8 cellular contexts compared by ENCODE assay signal in genomic region chr17:15171433-15172047, GRCh38.
DNase-seq lines count a peak whose midpoint lies in the region; ATAC-seq and TF ChIP-seq lines count a peak whose summit lies in the region.

No MANE protein-coding gene starts in this region.

- no peak for DNase-seq in CD14-positive monocyte (ENCODE audit: low spot score)
- peak; percentile 2 for DNase-seq in GM19240 (ENCODE audit: insufficient read length, low spot score)
- DNase-seq in NB4 (ENCODE audit: low read depth), result peak; percentile 73
- DNase-seq in activated naive CD4-positive, alpha-beta T cell treated with anti-CD3 and anti-CD28 coated beads, Interleukin-2, amount 10 ng/mL, durations not matched to agents 7 days and 5 days, result peak; percentile 28
- peak; percentile 76 for DNase-seq in cardiac septum (ENCODE audit: low spot score)
- peak; percentile 55 to 96 (median 76) for DNase-seq in posterior cingulate gyrus

- ATAC-seq in GM21576 (IDR thresholded peaks at IDR 0.05; ENCODE audit: unreplicated experiment) (no peak), HG02885 (IDR thresholded peaks at IDR 0.05; ENCODE audit: poor library complexity, unreplicated experiment) (no peak)

- peaks cover 14% of the 10 kb centered on the region for H3K4me1 Mint-ChIP-seq in CD14-positive monocyte
- no peaks in the 10 kb centered on the region for H3K4me1 Mint-ChIP-seq in activated naive CD4-positive, alpha-beta T cell treated with anti-CD3 and anti-CD28 coated beads, Interleukin-2, amount 10 ng/mL, durations not matched to agents 7 days and 5 days

- intact Hi-C loops in CD14-positive monocyte (cut with micrococcal nuclease), result no loop called here
- intact Hi-C loops in cardiac septum (cut with DNase I), result loop anchor here (5.0 to 10.0 kb wide), 2 partner anchors 284 to 1577 kb away; no protein-coding TSS in a partner anchor
- intact Hi-C loops in posterior cingulate gyrus (cut with DNase I), result no loop called here

- TF ChIP-seq CTCF in CD14-positive monocyte (IDR thresholded peaks at IDR 0.05), result peak; percentile 80
- peak; percentile 90 for TF ChIP-seq CTCF in NB4 (IDR thresholded peaks at IDR 0.05; ENCODE audit: low read depth, low read length)

- H3K27me3 Mint-ChIP-seq in CD14-positive monocyte (ENCODE audit: low read depth in 3 of 3), result peaks cover 4 to 7% (median 5%) of the 10 kb centered on the region in 3 donors
- H3K27me3 Mint-ChIP-seq in activated naive CD4-positive, alpha-beta T cell treated with anti-CD3 and anti-CD28 coated beads, Interleukin-2, amount 10 ng/mL, durations not matched to agents 7 days and 5 days, result no peaks in the 10 kb centered on the region

- no peaks in the 10 kb centered on the region for H3K36me3 Mint-ChIP-seq in CD14-positive monocyte
- H3K36me3 Mint-ChIP-seq in activated naive CD4-positive, alpha-beta T cell treated with anti-CD3 and anti-CD28 coated beads, Interleukin-2, amount 10 ng/mL, durations not matched to agents 7 days and 5 days, result no peaks in the 10 kb centered on the region

- no peak for TF ChIP-seq POLR2A in NB4 (IDR thresholded peaks at IDR 0.05; ENCODE audit: extremely low read depth, insufficient read length)

- no peak overlapping the region for H3K4me3 Mint-ChIP-seq in CD14-positive monocyte
- H3K4me3 Mint-ChIP-seq in activated naive CD4-positive, alpha-beta T cell treated with anti-CD3 and anti-CD28 coated beads, Interleukin-2, amount 10 ng/mL, durations not matched to agents 7 days and 5 days, result no peak overlapping the region

- no peak overlapping the region for H3K27ac Mint-ChIP-seq in CD14-positive monocyte
- no peak overlapping the region for H3K27ac Mint-ChIP-seq in activated naive CD4-positive, alpha-beta T cell treated with anti-CD3 and anti-CD28 coated beads, Interleukin-2, amount 10 ng/mL, durations not matched to agents 7 days and 5 days

- no peak overlapping the region for H3K4me3 ChIP-seq in NB4 (ENCODE audit: low read depth, low read length)

- CTCF ChIA-PET in activated naive CD4-positive, alpha-beta T cell treated with anti-CD3 and anti-CD28 coated beads, Interleukin-2, amount 10 ng/mL, durations not matched to agents 7 days and 5 days (lab: Charles Lee), result no interaction called here

- no peaks in the 10 kb centered on the region for H3K9me3 Mint-ChIP-seq in CD14-positive monocyte
- no peaks in the 10 kb centered on the region for H3K9me3 Mint-ChIP-seq in activated naive CD4-positive, alpha-beta T cell treated with anti-CD3 and anti-CD28 coated beads, Interleukin-2, amount 10 ng/mL, durations not matched to agents 7 days and 5 days
